ENCODE assay signal across 9 cellular contexts in the genomic region with DNA sequence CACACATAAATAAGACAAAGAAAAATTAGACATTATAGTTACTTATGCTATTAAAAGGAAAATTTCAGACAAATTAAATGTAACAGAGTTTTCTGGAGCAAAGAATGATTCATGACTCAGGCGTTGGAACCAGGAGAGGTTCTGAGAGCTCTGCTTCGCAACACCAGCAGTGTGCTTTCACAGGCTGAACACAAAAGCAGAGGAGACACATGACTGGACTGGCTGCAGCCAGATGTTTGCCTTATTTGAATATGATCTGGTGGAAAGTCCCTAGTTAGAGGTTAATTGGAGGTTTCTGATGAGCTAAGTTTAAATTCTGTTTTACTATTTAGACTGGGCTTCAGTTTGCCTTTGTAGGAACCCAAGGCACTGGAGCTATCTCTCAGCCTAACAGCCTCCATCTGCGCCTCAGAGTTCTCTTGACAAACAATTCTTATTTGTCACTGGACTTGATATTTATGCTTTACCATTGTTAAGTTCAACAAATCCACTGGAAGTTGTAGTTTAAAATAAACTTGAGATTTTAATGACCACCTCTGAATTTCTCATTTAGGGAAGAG. TPM values are rescaled to one million over a fixed set of nuclear protein-coding genes. Genes with fewer than 3 reads are reported as not detected.
A peak's percentile ranks its signal among the peaks of the same experiment; 100 is the strongest.
DNase-seq lines count a peak whose midpoint lies in the region; ATAC-seq and TF ChIP-seq lines count a peak whose summit lies in the region.
"Had no signal": no experiment of that assay in that cellular context is flagged by ENCODE, and none has a peak within 500 bp of the region (broad histone marks: within the 10 kb centered on the region; RNA-seq: fewer than 3 reads in every experiment).

No MANE protein-coding gene starts in this region.

- no peaks in the 10 kb centered on the region for H3K27me3 ChIP-seq in adrenal gland

- no peak overlapping the region for H3K4me3 ChIP-seq in adrenal gland

- intact Hi-C loops in left cardiac atrium (cut with DNase I), result no loop called here
- intact Hi-C loops in adrenal gland (cut with DNase I), result no loop called here

- H3K9me3 ChIP-seq in adrenal gland (replicated peaks in 1 of 3), result no peaks in the 10 kb centered on the region

- TF ChIP-seq CTCF in GM13977 (IDR thresholded peaks at IDR 0.05; ENCODE audit: extremely low read depth, insufficient read depth, missing control alignments) (no peak), adrenal gland (IDR thresholded peaks at IDR 0.05) (no peak)

- no peaks in the 10 kb centered on the region for H3K4me1 ChIP-seq in adrenal gland (replicated peaks in 1 of 2)

- ATAC-seq in GM21515 (IDR thresholded peaks at IDR 0.05; ENCODE audit: unreplicated experiment) (peak; percentile 94), HG03520 (IDR thresholded peaks at IDR 0.05; ENCODE audit: unreplicated experiment) (peak; percentile 98), left cardiac atrium (peak; percentile 78 to 79)

- no peak for TF ChIP-seq POLR2A in adrenal gland (IDR thresholded peaks at IDR 0.05)

- DNase-seq in GM13977 (ENCODE audit: low spot score) (peak; percentile 52), left cardiac atrium (no peak), NCI-H146 treated with DMSO at 0.1 percent for 48 hours (lab: John Stamatoyannopoulos, UW; ENCODE audit: unreplicated experiment) (no peak), NCI-H2107 treated with DMSO at 0.1 percent for 48 hours (lab: John Stamatoyannopoulos, UW; ENCODE audit: unreplicated experiment) (no peak), adrenal gland (no peak), AML-193 (lab: John Stamatoyannopoulos, UW) (no peak)
- DNase-seq: T1000 had no signal

- WGBS in adrenal gland, 4 donors, result 82 to 97% (median 86%) methylated on average over 3 of the region's 3 CpGs

- in situ Hi-C loops in GM13977 (cut with MboI; ENCODE audit: low pct_unique_long_range_greater_than_20kb, low sequenced_read_pairs, unreplicated experiment), result loop anchor here (25.0 kb wide), 1 partner anchor 1401 kb away; the partner anchor contains the start of gene CPEB2

- peaks cover 0 to 75% of the 10 kb centered on the region in 2 donors for H3K36me3 ChIP-seq in adrenal gland (replicated peaks in 1 of 2)

- H3K27ac ChIP-seq in adrenal gland, result no peak overlapping the region

RNA-seq across cellular contexts. Expression of gene BOD1L1, which starts 16.2 kb away (rescaled TPM):
- 10 to 100 TPM; 19.4 to 20.2 TPM for total RNA-seq in left cardiac atrium
- total RNA-seq in adrenal gland, result 10 to 100 TPM; 16.4 to 31.0 (median 21.4) TPM
- polyA plus RNA-seq in adrenal gland, result 10 to 100 TPM in 2 of 3 donors, 1 to 10 TPM in 1; 7.4 to 20.0 (median 13.5) TPM
